Comparison of ENCODE assay signal across 9 cellular contexts in genomic region chr18:43234889-43235288, GRCh38. TPM values are rescaled to one million over a fixed set of nuclear protein-coding genes. Genes with fewer than 3 reads are reported as not detected.
"Had no signal": no experiment of that assay in that cellular context is flagged by ENCODE, and none has a peak within 500 bp of the region (broad histone marks: within the 10 kb centered on the region; RNA-seq: fewer than 3 reads in every experiment).

No MANE protein-coding gene starts in this region.

- H3K27ac ChIP-seq: HL-60 had no signal

- DNase-seq: H9, HCEC 1CT, IMR-90 had no signal

- H2AFZ ChIP-seq: GM23338 had no signal

- ATAC-seq: GM23338, K562 had no signal

- H3K4me2 ChIP-seq: GM23338 had no signal

- FAIRE-seq: H1, H54, K562 had no signal

- H3K4me3 ChIP-seq: GM23338, K562 had no signal

RNA-seq across cellular contexts. Expression of gene SYT4, which starts 42.4 kb away (rescaled TPM):
- total RNA-seq: HT1080, IMR-90, K562 had no signal
- polyA plus RNA-seq: IMR-90, K562 had no signal
